Comparison of ENCODE assay signal across 6 cellular contexts in the genomic region with DNA sequence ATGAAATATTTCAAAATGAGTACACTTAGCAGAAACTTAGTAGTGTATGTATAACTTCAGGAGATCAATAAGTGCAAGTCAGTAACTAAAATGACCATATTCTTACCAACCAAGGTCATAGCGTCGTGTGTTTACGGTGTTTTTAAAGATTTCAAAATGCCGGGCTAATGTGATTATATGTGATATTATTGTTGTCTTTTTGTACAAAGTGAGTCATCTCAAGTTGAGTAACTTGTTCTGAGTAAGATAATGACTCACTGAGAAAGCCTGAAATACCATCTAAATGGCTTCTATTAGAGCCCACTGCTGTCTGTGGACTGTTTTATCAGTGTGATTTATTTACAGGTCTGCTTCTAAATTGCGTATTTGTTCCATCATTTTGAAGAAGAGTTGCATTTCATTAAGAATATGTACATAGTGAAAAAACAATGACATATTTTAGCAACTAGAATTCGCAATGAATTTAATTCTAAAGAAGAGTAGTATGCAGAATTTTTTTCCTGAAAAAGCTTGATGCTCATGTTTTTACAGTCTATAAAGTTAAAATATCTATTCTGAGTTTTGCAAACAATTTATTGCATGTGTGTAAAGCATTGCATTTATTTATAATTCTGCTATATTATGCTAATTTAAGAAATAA. TPM values are rescaled to one million over a fixed set of nuclear protein-coding genes. Genes with fewer than 3 reads are reported as not detected.
DNase-seq lines count a peak whose midpoint lies in the region; TF ChIP-seq lines count a peak whose summit lies in the region.

No MANE protein-coding gene starts in this region.

- H3K36me3 ChIP-seq in PC-9 (ENCODE audit: low read depth) = no peaks in the 10 kb centered on the region
- no peaks in the 10 kb centered on the region for H3K36me3 ChIP-seq in tibial artery

- H3K9me2 ChIP-seq in PC-9 (ENCODE audit: insufficient read depth) = no peaks in the 10 kb centered on the region

- POLR2A ChIA-PET in PC-9 (lab: Charles Lee; ENCODE audit: unreplicated experiment) = interaction anchor here (0.6 to 0.8 kb wide), 2 partner anchors 710 to 800 kb away, joined by 5 to 8 read pairs; no protein-coding TSS in a partner anchor

- H3K9me3 ChIP-seq in PC-9 (ENCODE audit: insufficient read depth, low read depth) (no peaks in the 10 kb centered on the region), tibial artery (no peaks in the 10 kb centered on the region)

- H3K79me2 ChIP-seq in PC-9 (ENCODE audit: low read depth) = no peaks in the 10 kb centered on the region

- peaks cover 47% of the 10 kb centered on the region for H3F3A ChIP-seq in PC-9 (ENCODE audit: insufficient read depth, low read depth)

- H3K27me3 ChIP-seq in PC-9 (ENCODE audit: insufficient read depth, low read depth) = no peaks in the 10 kb centered on the region
- peaks cover 0 to 2% of the 10 kb centered on the region in 2 donors for H3K27me3 ChIP-seq in tibial artery

- TF ChIP-seq CTCF in AG10803 (conservative IDR thresholded peaks at IDR 0.05; ENCODE audit: low read length) (no peak), PC-9 (conservative IDR thresholded peaks at IDR 0.05) (no peak), tibial artery (IDR thresholded peaks at IDR 0.05) (no peak)

- no peak overlapping the region for H3K4me3 ChIP-seq in AG10803 (ENCODE audit: low read length)
- H3K4me3 ChIP-seq in PC-9 = no peak overlapping the region
- no peak overlapping the region for H3K4me3 ChIP-seq in tibial artery

- peak overlapping the region; percentile 51 for H3K4me2 ChIP-seq in PC-9

- no peaks in the 10 kb centered on the region for H4K20me1 ChIP-seq in PC-9 (ENCODE audit: insufficient read depth)

- CTCF ChIA-PET in PC-9 (lab: Charles Lee) = interaction anchor here (0.6 to 1.0 kb wide), 2 partner anchors 50 to 311 kb away, joined by 3 read pairs; no protein-coding TSS in a partner anchor

- peak; percentile 89 for DNase-seq in AG10803 (ENCODE audit: low read depth)
- peak in 1 of 2 experiments; percentile 90 for DNase-seq in PC-9
- peak; percentile 45 for DNase-seq in hepatic stellate cell (ENCODE audit: low spot score)
- DNase-seq in NCI-H2107 (lab: John Stamatoyannopoulos, UW) = no peak
- DNase-seq in tibial artery = no peak
- DNase-seq in NCI-H1092 (lab: John Stamatoyannopoulos, UW) = no peak

- intact Hi-C loops in PC-9 (cut with micrococcal nuclease; ENCODE audit: unreplicated experiment) (loop anchor here (2.0 to 5.0 kb wide), 4 partner anchors 35 to 809 kb away; no protein-coding TSS in a partner anchor), tibial artery (cut with DNase I; ENCODE audit: low total_unique reads) (no loop called here)

- H3K4me1 ChIP-seq in PC-9 (replicated peaks; ENCODE audit: insufficient read depth) (peaks cover 72% of the 10 kb centered on the region), tibial artery (peaks cover 0 to 8% (median 1%) of the 10 kb centered on the region in 4 donors)

- no TSS peak for BruUV-seq in PC-9 (replicated peaks; lab: Mats Ljungman, UMichigan)

- no peak overlapping the region for H2AFZ ChIP-seq in PC-9

- H3K27ac ChIP-seq in PC-9 = peak overlapping the region; percentile 94
- H3K27ac ChIP-seq in tibial artery = no peak overlapping the region

RNA-seq across cellular contexts. Expression of a gene that starts 12.7 kb away (rescaled TPM):
- not detected in 2 replicates for total RNA-seq in PC-9 (2021)

RNA-seq across cellular contexts. Expression of a gene that starts 30.7 kb away (rescaled TPM):
- not detected in 2 replicates for total RNA-seq in PC-9 (2021)

RNA-seq across cellular contexts. Expression of a gene that starts 31.9 kb away (rescaled TPM):
- total RNA-seq in PC-9 (2021) = 22.5 and 49.4 TPM in 2 replicates

RNA-seq across cellular contexts. Expression of a gene that starts 54.5 kb away (rescaled TPM):
- total RNA-seq in PC-9 (2021) = not detected in 2 replicates

Comparison
In these comparisons a context has a peak if more than half of its experiments do, and no peak if none do; other contexts are left out.
1. DNase-seq: peak in AG10803 (single experiment) and hepatic stellate cell (single experiment); none in NCI-H2107 (single experiment), tibial artery (0 of 2) and NCI-H1092 (single experiment).